Comparison of ENCODE assay signal across 17 cellular contexts in the genomic region with DNA sequence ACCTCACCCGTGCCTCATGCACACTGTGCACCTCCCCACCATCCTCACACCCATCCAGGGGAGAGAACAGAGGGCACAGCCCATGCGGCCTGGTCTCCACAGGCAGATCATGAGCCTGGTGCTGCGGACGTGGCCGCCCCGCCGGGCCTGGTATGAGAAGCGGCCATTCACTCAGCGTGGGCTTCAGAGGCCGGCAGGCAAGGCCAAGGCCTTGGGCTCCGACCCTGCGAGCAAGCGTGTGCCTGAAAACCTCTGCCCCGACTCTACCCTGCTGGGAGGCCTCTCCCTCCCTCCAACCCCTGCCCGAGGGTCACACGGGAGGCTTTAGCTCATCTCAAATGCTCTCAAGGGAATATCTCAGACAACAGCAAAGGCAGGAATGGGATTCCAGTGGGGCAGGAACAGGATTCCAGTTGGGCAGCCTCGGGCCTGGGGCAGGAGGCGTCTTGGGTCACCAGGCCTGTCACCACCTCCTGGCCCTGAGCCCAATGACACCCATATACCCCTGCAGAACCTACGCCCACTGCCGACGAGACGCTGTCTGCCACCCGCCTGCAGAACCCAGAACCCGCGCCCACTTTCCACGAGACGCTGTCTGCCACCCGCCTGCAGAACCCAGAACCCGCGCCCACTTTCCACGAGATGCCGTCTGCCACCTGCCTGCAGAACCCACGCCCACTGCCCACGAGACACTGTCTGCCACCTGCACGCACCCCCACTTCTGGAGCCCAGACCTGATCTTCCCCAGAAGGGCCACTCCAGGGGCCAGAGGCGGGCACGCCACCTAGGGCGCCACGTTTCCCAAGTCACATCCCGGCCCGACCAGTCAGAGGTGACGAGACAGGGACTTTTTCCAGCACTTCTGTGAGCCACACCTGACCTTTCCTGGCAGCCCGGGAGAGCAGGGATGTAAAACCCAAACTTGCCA. TPM values are rescaled to one million over a fixed set of nuclear protein-coding genes. Genes with fewer than 3 reads are reported as not detected.
DNase-seq lines count a peak whose midpoint lies in the region; ATAC-seq, FAIRE-seq and TF ChIP-seq lines count a peak whose summit lies in the region.
"Had no signal": no experiment of that assay in that cellular context is flagged by ENCODE, and none has a peak within 500 bp of the region (broad histone marks: within the 10 kb centered on the region; RNA-seq: fewer than 3 reads in every experiment).

No MANE protein-coding gene starts in this region.

- peaks cover 0 to under 1% of the 10 kb centered on the region in 2 experiments for H4K20me1 ChIP-seq in H1 (replicated peaks in 1 of 2; ENCODE audit: control insufficient read depth in 1 of 2, insufficient read depth in 2 of 2, low read length in 2 of 2)

- no peak overlapping the region for H3K4me2 ChIP-seq in H1 (ENCODE audit: insufficient read depth in 1 of 2, low read depth in 2 of 2, low read length in 2 of 2)

- H3K56ac ChIP-seq in H1 (replicated peaks; ENCODE audit: insufficient read length, low read depth, low read length): no peak overlapping the region

- no peaks in the 10 kb centered on the region for H3K4me1 ChIP-seq in HEK293 (ENCODE audit: control insufficient read depth, insufficient read depth, low read length)
- H3K4me1 ChIP-seq in H1 (replicated peaks in 1 of 4; ENCODE audit: control insufficient read depth in 3 of 4, insufficient read depth in 4 of 4, low read length in 3 of 4): peaks cover 0 to under 1% (median 0%) of the 10 kb centered on the region in 4 experiments; a peak in 1 of 7 replicates
- H3K4me1 ChIP-seq in spleen: peaks cover 3 to 46% (median 6%) of the 10 kb centered on the region in 6 donors
- H3K4me1 ChIP-seq: adrenal gland had no signal

- H3K4ac ChIP-seq in H1 (replicated peaks; ENCODE audit: insufficient read length, low read depth, low read length): no peak overlapping the region

- H2AFZ ChIP-seq in H1 (ENCODE audit: low read length): no peak overlapping the region

- DNase-seq in RWPE1 (ENCODE audit: low spot score) (no peak), H1 (ENCODE audit: low read depth in 1 of 2, low spot score in 2 of 2) (no peak), spleen (peak; percentile 70), GM19239 (ENCODE audit: insufficient read length, low spot score) (no peak)
- DNase-seq in central memory CD4-positive, alpha-beta T cell: no peak
- DNase-seq: activated CD4-positive, alpha-beta memory T cell treated with anti-CD3 and anti-CD28 coated beads for 36 hours; activated T-cell treated with anti-CD3 and anti-CD28 coated beads, Interleukin-2, amount 50 U/mL, for 72 hours; adrenal gland; islet precursor cell; NCI-H2029; Peyer's patch; stimulated activated CD4-positive, alpha-beta T cell treated with anti-CD3 and anti-CD28 coated beads, Interleukin-4, amount 100 ng/mL, for 1 hour; stimulated activated CD8-positive, alpha-beta memory T cell treated with anti-CD3 and anti-CD28 coated beads, Interleukin-4, amount 100 ng/mL, for 48 hours; SW 1271 had no signal

- H2BK15ac ChIP-seq in H1 (ENCODE audit: low read length): no peak overlapping the region

- TF ChIP-seq RAD21 in H1 (IDR thresholded peaks at IDR 0.05 in 1 of 2, conservative IDR thresholded peaks at IDR 0.05 in 1 of 2; ENCODE audit: low read depth in 2 of 2, low read length in 2 of 2): no peak

- no peak for TF ChIP-seq EP300 in H1 (IDR thresholded peaks at IDR 0.05; ENCODE audit: borderline replicate concordance in 1 of 2, low read depth in 2 of 2, low read length in 2 of 2)

- no peak overlapping the region for H3K18ac ChIP-seq in H1 (ENCODE audit: extremely low read depth, low read length)

- TF ChIP-seq POLR2A in H1 (IDR thresholded peaks at IDR 0.05; ENCODE audit: control extremely low read depth in 1 of 2, low read depth in 2 of 2, low read length in 2 of 2) (no peak), spleen (IDR thresholded peaks at IDR 0.05) (no peak)

- H4K91ac ChIP-seq in H1 (replicated peaks; ENCODE audit: insufficient read length, low read length): no peak overlapping the region

- no peaks in the 10 kb centered on the region for H3K23me2 ChIP-seq in H1 (ENCODE audit: low read depth, low read length)

- no peak overlapping the region for H4K5ac ChIP-seq in H1 (ENCODE audit: insufficient read length, low read depth, low read length)

- FAIRE-seq in H1 (lab: Jason Lieb, UNC) (no peak), GM19239 (lab: Jason Lieb, UNC) (no peak)
- FAIRE-seq: GM18507 had no signal

- no peak overlapping the region for H2BK120ac ChIP-seq in H1 (replicated peaks; ENCODE audit: low read depth, low read length)

- POLR2A ChIA-PET in HEK293 (lab: Yijun Ruan, JAX): no interaction called here
- POLR2A ChIA-PET in RWPE1 (lab: Yijun Ruan, JAX; ENCODE audit: low non-redundant PET): no interaction called here
- POLR2A ChIA-PET in H1 (lab: Charles Lee; ENCODE audit: partially characterized antibody): no interaction called here

- H3K14ac ChIP-seq in H1 (ENCODE audit: insufficient read length): no peak overlapping the region

- TF ChIP-seq CTCF in HEK293 (tag by site-specific recombination; IDR thresholded peaks at IDR 0.05): no peak
- no peak for TF ChIP-seq CTCF in RWPE1 (conservative IDR thresholded peaks at IDR 0.05; ENCODE audit: low read depth)
- no peak for TF ChIP-seq CTCF in H1 (IDR thresholded peaks at IDR 0.05; ENCODE audit: control extremely low read depth in 1 of 3, insufficient read depth in 1 of 3, low read depth in 1 of 3, low read length in 3 of 3)
- TF ChIP-seq CTCF in spleen (IDR thresholded peaks at IDR 0.05 in 8 of 11, conservative IDR thresholded peaks at IDR 0.05 in 3 of 11): no peak

- H3K27me3 ChIP-seq in H1 (replicated peaks in 1 of 4; ENCODE audit: control insufficient read depth in 3 of 4, extremely low read depth in 1 of 4, insufficient read depth in 3 of 4, low read length in 3 of 4) (no peaks in the 10 kb centered on the region), spleen (replicated peaks in 1 of 7) (no peaks in the 10 kb centered on the region)
- H3K27me3 ChIP-seq: adrenal gland, Peyer's patch had no signal

- H3K9me3 ChIP-seq in HEK293 (ENCODE audit: control insufficient read depth, insufficient read depth, low read depth, low read length): no peaks in the 10 kb centered on the region
- H3K9me3 ChIP-seq in H1 (ENCODE audit: insufficient read depth in 2 of 2, low read depth in 1 of 2, low read length in 1 of 2): no peaks in the 10 kb centered on the region
- H3K9me3 ChIP-seq in spleen: no peaks in the 10 kb centered on the region
- H3K9me3 ChIP-seq: adrenal gland, Peyer's patch had no signal

- no peak overlapping the region for H2BK12ac ChIP-seq in H1 (ENCODE audit: low read depth, low read length)

- no peaks in the 10 kb centered on the region for H3K79me1 ChIP-seq in H1 (ENCODE audit: low read depth, low read length)

- intact Hi-C loops in spleen (cut with DNase I; ENCODE audit: low total_unique reads): no loop called here

- 0 out of 2 replicates have a peak overlapping the region, but pooled peaks have one; percentile 24 for H2AK5ac ChIP-seq in H1 (ENCODE audit: low read depth, low read length)

- no peaks in the 10 kb centered on the region for H3K36me3 ChIP-seq in HEK293 (ENCODE audit: control insufficient read depth in 2 of 2, insufficient read depth in 1 of 2, low read length in 2 of 2)
- no peaks in the 10 kb centered on the region for H3K36me3 ChIP-seq in H1 (ENCODE audit: control insufficient read depth in 2 of 4, insufficient read depth in 4 of 4, low read length in 3 of 4)
- H3K36me3 ChIP-seq in spleen: peaks cover 0 to 22% (median 0%) of the 10 kb centered on the region in 6 donors
- H3K36me3 ChIP-seq: adrenal gland, Peyer's patch had no signal

- H2BK20ac ChIP-seq in H1 (ENCODE audit: low read length): no peak overlapping the region

- no peaks in the 10 kb centered on the region for H3K79me2 ChIP-seq in H1 (ENCODE audit: control insufficient read depth in 1 of 2, insufficient read depth in 2 of 2, low read length in 2 of 2)

- H3K4me3 ChIP-seq in HEK293 (ENCODE audit: low read depth, low read length) (no peak overlapping the region), H1 (ENCODE audit: extremely low read depth in 1 of 4, insufficient read depth in 2 of 4, low read depth in 3 of 4, low read length in 4 of 4) (no peak overlapping the region), spleen (no peak overlapping the region)
- H3K4me3 ChIP-seq: adrenal gland, Peyer's patch had no signal

- H4K8ac ChIP-seq in H1 (ENCODE audit: extremely low read depth, insufficient read depth, low read length): no peak overlapping the region; the same call in 1 of the 2 replicates

- H3K27ac ChIP-seq in HEK293 (ENCODE audit: extremely low read depth, low read depth, low read length) (no peak overlapping the region), RWPE1 (peak overlapping the region; percentile 3; the same call in 1 of the 2 replicates), H1 (ENCODE audit: low read depth, low read length) (no peak overlapping the region), spleen (no peak overlapping the region)
- H3K27ac ChIP-seq: adrenal gland had no signal

- H3K23ac ChIP-seq in H1 (ENCODE audit: insufficient read length): no peak overlapping the region

- no peak for ATAC-seq in activated CD4-positive, CD25-positive, alpha-beta regulatory T cell treated with anti-CD3 and anti-CD28 coated beads, Interleukin-2, amount 50 U/mL, for 24 hours

- WGBS in H1 (ENCODE audit: extremely low coverage in 1 of 2, insufficient coverage in 1 of 2, insufficient read length in 1 of 2, insufficient replicate concordance in 2 of 2, low coverage in 1 of 2, low lambda C conversion rate in 2 of 2, missing lambda C conversion rate in 1 of 2), 2 experiments: 93% methylated on average over 43 of the region's 43 CpGs; no CpG with 5 or more reads in 1 of the 2 experiments
- 75 to 91% (median 89%) methylated on average over 34 to 43 of the region's 43 CpGs for whole genome bisulfite sequencing in spleen, 5 donors

- H2BK5ac ChIP-seq in H1 (ENCODE audit: low read depth, low read length): peak overlapping the region; percentile 16; the same call in 1 of the 2 replicates

- H3K9ac ChIP-seq in H1 (replicated peaks in 1 of 4; ENCODE audit: extremely low read depth in 1 of 4, low read depth in 3 of 4, low read length in 3 of 4): 0 out of 7 replicates have a peak overlapping the region, but pooled peaks of 1 of the 4 experiments have one; percentile 5

- CTCF ChIA-PET in HEK293 (lab: Yijun Ruan, JAX): no interaction called here
- CTCF ChIA-PET in RWPE1 (lab: Yijun Ruan, JAX): interaction anchor here (0.8 kb wide), 1 partner anchor 37 kb away, joined by 3 read pairs; no protein-coding TSS in a partner anchor
- CTCF ChIA-PET in H1 (lab: Charles Lee; ENCODE audit: partially characterized antibody): no interaction called here

RNA-seq across cellular contexts. Expression of a gene that starts 38.9 kb away (rescaled TPM):
- total RNA-seq in H1 (2021; fragmentation: NEBNext Ultra II Directional; extraction: Animal tissue kit (Norgen Biotek cat#: 25700)): 5.4 and 5.8 TPM in 2 replicates
- polyA plus RNA-seq in H1 (2011; rRNA removed) (6.1 and 8.1 TPM in 2 replicates), spleen (10 to 100 TPM in 2 of 3 donors, 1 to 10 TPM in 1; 8.7 to 38.6 (median 12.8) TPM)
- 7.0 TPM for polyA plus RNA-seq in H1 (2011; cell fraction: cytosol; rRNA removed)
- 14.6 TPM for polyA plus RNA-seq in H1 (2011; cell fraction: nucleus; rRNA removed)
- polyA plus RNA-seq in H1 (2012, experiment 1 of 2): 6.7 to 9.5 TPM (median 9.3 TPM) in 4 replicates
- 10.2 TPM for polyA plus RNA-seq in H1 (2012, experiment 2 of 2)
- 5.6 TPM for polyA plus RNA-seq in H1 (2013, experiment 1 of 2)
- 4.6 TPM for polyA plus RNA-seq in H1 (2013, experiment 2 of 2)
- polyA minus RNA-seq in H1 (2011; rRNA and poly(A)+ RNA removed): 4.6 and 6.6 TPM in 2 replicates
- 6.6 TPM for polyA minus RNA-seq in H1 (2011; cell fraction: cytosol; rRNA and poly(A)+ RNA removed)
- polyA minus RNA-seq in H1 (2011; cell fraction: nucleus; rRNA and poly(A)+ RNA removed): 6.3 TPM
- 10 to 100 TPM; 18.1 to 35.4 (median 25.7) TPM for total RNA-seq in spleen

RNA-seq across cellular contexts. Expression of a gene that starts 39.2 kb away (rescaled TPM):
- 52.1 and 56.7 TPM in 2 replicates for total RNA-seq in H1 (2021; fragmentation: NEBNext Ultra II Directional; extraction: Animal tissue kit (Norgen Biotek cat#: 25700))
- 74.1 and 95.0 TPM in 2 replicates for polyA plus RNA-seq in H1 (2011; rRNA removed)
- polyA plus RNA-seq in H1 (2011; cell fraction: cytosol; rRNA removed): 73.5 TPM
- polyA plus RNA-seq in H1 (2011; cell fraction: nucleus; rRNA removed): 137 TPM
- 42.9 to 72.1 TPM (median 69.9 TPM) in 4 replicates for polyA plus RNA-seq in H1 (2012, experiment 1 of 2)
- 52.9 TPM for polyA plus RNA-seq in H1 (2012, experiment 2 of 2)
- polyA plus RNA-seq in H1 (2013, experiment 1 of 2): 40.9 TPM
- polyA plus RNA-seq in H1 (2013, experiment 2 of 2): 40.1 TPM
- 17.7 and 19.3 TPM in 2 replicates for polyA minus RNA-seq in H1 (2011; rRNA and poly(A)+ RNA removed)
- 28.7 TPM for polyA minus RNA-seq in H1 (2011; cell fraction: cytosol; rRNA and poly(A)+ RNA removed)
- polyA minus RNA-seq in H1 (2011; cell fraction: nucleus; rRNA and poly(A)+ RNA removed): 22.5 TPM
- total RNA-seq in spleen: 10 to 100 TPM; 25.4 to 39.5 (median 34.4) TPM
- 10 to 100 TPM; 40.0 to 63.0 (median 53.9) TPM for polyA plus RNA-seq in spleen

RNA-seq across cellular contexts. Expression of a gene that starts 59.8 kb away (rescaled TPM):
- total RNA-seq in H1 (2021; fragmentation: NEBNext Ultra II Directional; extraction: Animal tissue kit (Norgen Biotek cat#: 25700)): 7.9 and 9.0 TPM in 2 replicates
- 3.9 and 5.8 TPM in 2 replicates for polyA plus RNA-seq in H1 (2011; rRNA removed)
- 5.7 TPM for polyA plus RNA-seq in H1 (2011; cell fraction: cytosol; rRNA removed)
- polyA plus RNA-seq in H1 (2011; cell fraction: nucleus; rRNA removed): 8.0 TPM
- 5.4 to 7.9 TPM (median 6.1 TPM) in 4 replicates for polyA plus RNA-seq in H1 (2012, experiment 1 of 2)
- 3.6 TPM for polyA plus RNA-seq in H1 (2012, experiment 2 of 2)
- 7.3 TPM for polyA plus RNA-seq in H1 (2013, experiment 1 of 2)
- 7.1 TPM for polyA plus RNA-seq in H1 (2013, experiment 2 of 2)
- polyA minus RNA-seq in H1 (2011; rRNA and poly(A)+ RNA removed): 4.2 and 7.6 TPM in 2 replicates
- polyA minus RNA-seq in H1 (2011; cell fraction: cytosol; rRNA and poly(A)+ RNA removed): 3.3 TPM
- 13.6 TPM for polyA minus RNA-seq in H1 (2011; cell fraction: nucleus; rRNA and poly(A)+ RNA removed)
- total RNA-seq in spleen: 10 to 100 TPM; 12.4 to 29.1 (median 18.9) TPM
- polyA plus RNA-seq in spleen: 1 to 10 TPM; 7.1 to 8.9 (median 7.2) TPM
